Comparison of ENCODE assay signal across 33 cellular contexts in genomic region chr18:13643261-13643671, GRCh38.
"Had no signal": no experiment of that assay in that cellular context is flagged by ENCODE, and none has a peak within 500 bp of the region (broad histone marks: within the 10 kb centered on the region; RNA-seq: fewer than 3 reads in every experiment).

No MANE protein-coding gene starts in this region.

- H3K27me3 Mint-ChIP-seq: activated B cell treated with CpG ODN at 0.5 μM for 24 hours; activated CD4-positive, alpha-beta memory T cell treated with anti-CD3 and anti-CD28 coated beads for 36 hours; activated CD4-positive, alpha-beta T cell treated with anti-CD3 and anti-CD28 coated beads for 36 hours; activated CD4-positive, alpha-beta T cell treated with anti-CD3 and anti-CD28 coated beads, Interleukin-2, amount 10 ng/mL, durations not matched to agents 24 days and 14 days; activated CD8-positive, alpha-beta memory T cell treated with anti-CD3 and anti-CD28 coated beads, Interleukin-2, amount 10 ng/mL, durations not matched to agents 7 days and 5 days; activated naive CD4-positive, alpha-beta T cell treated with anti-CD3 and anti-CD28 coated beads, Interleukin-2, amount 50 U/mL, for 24 hours; activated naive CD8-positive, alpha-beta T cell treated with anti-CD3 and anti-CD28 coated beads for 36 hours; activated naive CD8-positive, alpha-beta T cell treated with anti-CD3 and anti-CD28 coated beads, Interleukin-2, amount 50 U/mL, for 24 hours; T-helper 17 cell had no signal

- H3K27ac ChIP-seq: body of pancreas, WERI-Rb-1 had no signal

- H3K4me1 Mint-ChIP-seq: activated B cell treated with CpG ODN at 0.5 μM for 24 hours; activated CD4-positive, alpha-beta T cell treated with anti-CD3 and anti-CD28 coated beads for 36 hours; activated CD4-positive, alpha-beta T cell treated with anti-CD3 and anti-CD28 coated beads, Interleukin-2, amount 10 ng/mL, durations not matched to agents 24 days and 14 days; activated CD8-positive, alpha-beta memory T cell treated with anti-CD3 and anti-CD28 coated beads, Interleukin-2, amount 10 ng/mL, durations not matched to agents 7 days and 5 days; activated naive CD4-positive, alpha-beta T cell treated with anti-CD3 and anti-CD28 coated beads, Interleukin-2, amount 50 U/mL, for 24 hours; activated naive CD8-positive, alpha-beta T cell treated with anti-CD3 and anti-CD28 coated beads for 36 hours; activated naive CD8-positive, alpha-beta T cell treated with anti-CD3 and anti-CD28 coated beads, Interleukin-2, amount 50 U/mL, for 24 hours had no signal

- ATAC-seq: activated CD4-positive, alpha-beta T cell treated with anti-CD3 and anti-CD28 coated beads for 36 hours; activated CD4-positive, CD25-positive, alpha-beta regulatory T cell treated with anti-CD3 and anti-CD28 coated beads, Interleukin-2, amount 50 U/mL, for 24 hours; activated CD8-positive, alpha-beta memory T cell treated with anti-CD3 and anti-CD28 coated beads, Interleukin-2, amount 10 ng/mL, durations not matched to agents 7 days and 5 days; activated CD8-positive, alpha-beta T cell treated with anti-CD3 and anti-CD28 coated beads, Interleukin-2, amount 10 ng/mL, durations not matched to agents 7 days and 5 days; activated naive CD8-positive, alpha-beta T cell treated with anti-CD3 and anti-CD28 coated beads, Interleukin-2, amount 50 U/mL, for 24 hours; body of pancreas; esophagus mucosa; gastroesophageal sphincter; T-helper 17 cell had no signal

- DNase-seq: activated B cell treated with CpG ODN at 0.5 μM for 24 hours; activated CD4-positive, alpha-beta memory T cell treated with anti-CD3 and anti-CD28 coated beads for 36 hours; activated CD4-positive, alpha-beta T cell treated with anti-CD3 and anti-CD28 coated beads for 36 hours; activated CD4-positive, alpha-beta T cell treated with anti-CD3 and anti-CD28 coated beads, Interleukin-2, amount 10 ng/mL, durations not matched to agents 24 days and 14 days; activated CD8-positive, alpha-beta memory T cell treated with anti-CD3 and anti-CD28 coated beads, Interleukin-2, amount 10 ng/mL, durations not matched to agents 7 days and 5 days; activated CD8-positive, alpha-beta memory T cell treated with anti-CD3 and anti-CD28 coated beads, Interleukin-2, amount 50 U/mL, for 4 hours; activated CD8-positive, alpha-beta T cell treated with anti-CD3 and anti-CD28 coated beads, Interleukin-2, amount 10 ng/mL, durations not matched to agents 7 days and 5 days; activated effector memory CD4-positive, alpha-beta T cell treated with anti-CD3 and anti-CD28 coated beads, Interleukin-2, amount 50 U/mL, for 16 hours; activated naive CD4-positive, alpha-beta T cell treated with anti-CD3 and anti-CD28 coated beads for 36 hours; activated naive CD8-positive, alpha-beta T cell treated with anti-CD3 and anti-CD28 coated beads for 36 hours; activated naive CD8-positive, alpha-beta T cell treated with anti-CD3 and anti-CD28 coated beads, Interleukin-2, amount 50 U/mL, for 24 hours; activated T-cell treated with anti-CD3 and anti-CD28 coated beads, Interleukin-2, amount 50 U/mL, for 1 hour; activated T-cell treated with anti-CD3 and anti-CD28 coated beads, Interleukin-2, amount 50 U/mL, for 48 hours; amygdala; aorta; body of pancreas; caudate nucleus; cortex of kidney; dermis blood vessel endothelial cell; effector CD8-positive, alpha-beta T cell; foreskin melanocyte; T-helper 1 cell; T-helper 17 cell; T1000; WERI-Rb-1 had no signal

- H3K4me1 ChIP-seq: adrenal gland, body of pancreas had no signal

- H3K36me3 ChIP-seq: WERI-Rb-1 had no signal

- H3K27me3 ChIP-seq: adrenal gland, body of pancreas, gastroesophageal sphincter had no signal

- H3K9me3 ChIP-seq: adrenal gland, body of pancreas, gastroesophageal sphincter had no signal

- H3K4me3 Mint-ChIP-seq: activated B cell treated with CpG ODN at 0.5 μM for 24 hours; activated CD4-positive, alpha-beta memory T cell treated with anti-CD3 and anti-CD28 coated beads for 36 hours; activated CD4-positive, alpha-beta T cell treated with anti-CD3 and anti-CD28 coated beads for 36 hours; activated CD4-positive, alpha-beta T cell treated with anti-CD3 and anti-CD28 coated beads, Interleukin-2, amount 10 ng/mL, durations not matched to agents 24 days and 14 days; activated CD8-positive, alpha-beta memory T cell treated with anti-CD3 and anti-CD28 coated beads, Interleukin-2, amount 10 ng/mL, durations not matched to agents 7 days and 5 days; activated CD8-positive, alpha-beta T cell treated with anti-CD3 and anti-CD28 coated beads, Interleukin-2, amount 10 ng/mL, durations not matched to agents 7 days and 5 days; activated naive CD4-positive, alpha-beta T cell treated with anti-CD3 and anti-CD28 coated beads for 36 hours; activated naive CD4-positive, alpha-beta T cell treated with anti-CD3 and anti-CD28 coated beads, Interleukin-2, amount 50 U/mL, for 24 hours; activated naive CD8-positive, alpha-beta T cell treated with anti-CD3 and anti-CD28 coated beads for 36 hours; activated naive CD8-positive, alpha-beta T cell treated with anti-CD3 and anti-CD28 coated beads, Interleukin-2, amount 50 U/mL, for 24 hours; activated T-helper 1 cell treated with anti-CD3 and anti-CD28 coated beads, Interleukin-12 subunit alpha, Interleukin-12 subunit beta, Interleukin-2, Interleukin-4 antibody, amounts not matched to agents 30 ng/mL and 10 ng/mL and 1 ng/mL, durations not matched to agents 14 hours and 24 hours and 36 hours; T-helper 17 cell; T-helper 2 cell treated with Interferon-gamma antibody and Interleukin-4, amounts not matched to agents 5 μg/mL and 100 μg/mL, for 36 hours had no signal

- H3K4me3 ChIP-seq: adrenal gland, body of pancreas, gastroesophageal sphincter had no signal

- H3K9me3 Mint-ChIP-seq: activated B cell treated with CpG ODN at 0.5 μM for 24 hours; activated CD4-positive, alpha-beta memory T cell treated with anti-CD3 and anti-CD28 coated beads for 36 hours; activated CD4-positive, alpha-beta T cell treated with anti-CD3 and anti-CD28 coated beads, Interleukin-2, amount 10 ng/mL, durations not matched to agents 24 days and 14 days; activated naive CD4-positive, alpha-beta T cell treated with anti-CD3 and anti-CD28 coated beads, Interleukin-2, amount 50 U/mL, for 24 hours; activated T-helper 1 cell treated with anti-CD3 and anti-CD28 coated beads, Interleukin-12 subunit alpha, Interleukin-12 subunit beta, Interleukin-2, Interleukin-4 antibody, amounts not matched to agents 30 ng/mL and 10 ng/mL and 1 ng/mL, durations not matched to agents 14 hours and 24 hours and 36 hours; activated T-helper 2 cell treated with anti-CD3 and anti-CD28 coated beads, Interferon-gamma antibody, Interleukin-2, Interleukin-4, amounts not matched to agents 10 μg/mL and 5 μg/mL and 100 μg/mL, durations not matched to agents 14 hours and 24 hours and 36 hours; T-helper 2 cell treated with Interferon-gamma antibody and Interleukin-4, amounts not matched to agents 5 μg/mL and 100 μg/mL, for 36 hours had no signal

- H3K27ac Mint-ChIP-seq: activated B cell treated with CpG ODN at 0.5 μM for 24 hours; activated CD4-positive, alpha-beta memory T cell treated with anti-CD3 and anti-CD28 coated beads for 36 hours; activated CD4-positive, alpha-beta T cell treated with anti-CD3 and anti-CD28 coated beads for 36 hours; activated CD4-positive, alpha-beta T cell treated with anti-CD3 and anti-CD28 coated beads, Interleukin-2, amount 10 ng/mL, durations not matched to agents 24 days and 14 days; activated CD8-positive, alpha-beta memory T cell treated with anti-CD3 and anti-CD28 coated beads, Interleukin-2, amount 10 ng/mL, durations not matched to agents 7 days and 5 days; activated CD8-positive, alpha-beta T cell treated with anti-CD3 and anti-CD28 coated beads, Interleukin-2, amount 10 ng/mL, durations not matched to agents 7 days and 5 days; activated naive CD4-positive, alpha-beta T cell treated with anti-CD3 and anti-CD28 coated beads for 36 hours; activated naive CD4-positive, alpha-beta T cell treated with anti-CD3 and anti-CD28 coated beads, Interleukin-2, amount 50 U/mL, for 24 hours; activated naive CD8-positive, alpha-beta T cell treated with anti-CD3 and anti-CD28 coated beads for 36 hours; activated naive CD8-positive, alpha-beta T cell treated with anti-CD3 and anti-CD28 coated beads, Interleukin-2, amount 50 U/mL, for 24 hours; activated T-helper 1 cell treated with anti-CD3 and anti-CD28 coated beads, Interleukin-12 subunit alpha, Interleukin-12 subunit beta, Interleukin-2, Interleukin-4 antibody, amounts not matched to agents 30 ng/mL and 10 ng/mL and 1 ng/mL, durations not matched to agents 14 hours and 24 hours and 36 hours; activated T-helper 2 cell treated with anti-CD3 and anti-CD28 coated beads, Interferon-gamma antibody, Interleukin-2, Interleukin-4, amounts not matched to agents 10 μg/mL and 5 μg/mL and 100 μg/mL, durations not matched to agents 14 hours and 24 hours and 36 hours; T-helper 17 cell; T-helper 2 cell treated with Interferon-gamma antibody and Interleukin-4, amounts not matched to agents 5 μg/mL and 100 μg/mL, for 36 hours had no signal
